ENCODE assay signal across 1 cellular context in the genomic region with DNA sequence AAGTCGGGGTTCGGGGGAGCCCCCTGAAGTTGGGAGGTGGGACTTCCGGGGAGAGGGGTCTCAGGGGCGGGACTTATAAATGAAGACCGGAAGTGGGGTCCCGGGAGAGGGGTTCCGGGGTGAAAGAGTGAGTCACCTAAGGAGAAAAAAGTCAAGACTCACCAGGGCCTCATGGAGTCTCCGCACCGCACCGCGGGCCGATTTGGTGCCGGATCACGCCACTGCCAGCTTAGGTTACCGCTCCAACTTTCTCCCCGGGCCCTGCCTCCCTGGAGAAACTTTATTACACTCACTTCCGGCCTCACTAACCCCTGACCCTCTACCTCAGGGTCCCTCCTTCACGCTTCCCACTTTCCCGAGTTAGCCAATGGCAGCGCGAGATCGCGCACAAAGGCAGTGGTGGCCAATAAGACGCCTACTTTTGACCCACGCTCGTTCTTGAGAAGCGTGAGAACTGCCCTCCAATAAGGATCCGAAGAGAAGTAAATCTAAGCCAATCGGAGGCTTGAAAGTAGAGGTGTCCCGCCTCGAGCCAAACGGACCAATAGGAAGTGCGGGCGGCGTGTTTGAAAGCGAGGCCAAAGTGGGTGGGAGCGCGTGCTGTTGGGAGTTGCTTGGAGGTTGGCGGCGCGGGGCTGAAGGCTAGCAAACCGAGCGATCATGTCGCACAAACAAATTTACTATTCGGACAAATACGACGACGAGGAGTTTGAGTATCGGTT.
TF ChIP-seq lines count a peak whose summit lies in the region.

TSS of gene CKS1B (plus strand) at position 596 of the 722 bp plus-strand sequence. CDS start at position 661, 65 bp downstream.

TF ChIP-seq in HEK293, 187 proteins besides CTCF, POLR2A, EP300 and RAD21 (continued from another document and continues in another):
- TF ChIP-seq, protein P1, sequence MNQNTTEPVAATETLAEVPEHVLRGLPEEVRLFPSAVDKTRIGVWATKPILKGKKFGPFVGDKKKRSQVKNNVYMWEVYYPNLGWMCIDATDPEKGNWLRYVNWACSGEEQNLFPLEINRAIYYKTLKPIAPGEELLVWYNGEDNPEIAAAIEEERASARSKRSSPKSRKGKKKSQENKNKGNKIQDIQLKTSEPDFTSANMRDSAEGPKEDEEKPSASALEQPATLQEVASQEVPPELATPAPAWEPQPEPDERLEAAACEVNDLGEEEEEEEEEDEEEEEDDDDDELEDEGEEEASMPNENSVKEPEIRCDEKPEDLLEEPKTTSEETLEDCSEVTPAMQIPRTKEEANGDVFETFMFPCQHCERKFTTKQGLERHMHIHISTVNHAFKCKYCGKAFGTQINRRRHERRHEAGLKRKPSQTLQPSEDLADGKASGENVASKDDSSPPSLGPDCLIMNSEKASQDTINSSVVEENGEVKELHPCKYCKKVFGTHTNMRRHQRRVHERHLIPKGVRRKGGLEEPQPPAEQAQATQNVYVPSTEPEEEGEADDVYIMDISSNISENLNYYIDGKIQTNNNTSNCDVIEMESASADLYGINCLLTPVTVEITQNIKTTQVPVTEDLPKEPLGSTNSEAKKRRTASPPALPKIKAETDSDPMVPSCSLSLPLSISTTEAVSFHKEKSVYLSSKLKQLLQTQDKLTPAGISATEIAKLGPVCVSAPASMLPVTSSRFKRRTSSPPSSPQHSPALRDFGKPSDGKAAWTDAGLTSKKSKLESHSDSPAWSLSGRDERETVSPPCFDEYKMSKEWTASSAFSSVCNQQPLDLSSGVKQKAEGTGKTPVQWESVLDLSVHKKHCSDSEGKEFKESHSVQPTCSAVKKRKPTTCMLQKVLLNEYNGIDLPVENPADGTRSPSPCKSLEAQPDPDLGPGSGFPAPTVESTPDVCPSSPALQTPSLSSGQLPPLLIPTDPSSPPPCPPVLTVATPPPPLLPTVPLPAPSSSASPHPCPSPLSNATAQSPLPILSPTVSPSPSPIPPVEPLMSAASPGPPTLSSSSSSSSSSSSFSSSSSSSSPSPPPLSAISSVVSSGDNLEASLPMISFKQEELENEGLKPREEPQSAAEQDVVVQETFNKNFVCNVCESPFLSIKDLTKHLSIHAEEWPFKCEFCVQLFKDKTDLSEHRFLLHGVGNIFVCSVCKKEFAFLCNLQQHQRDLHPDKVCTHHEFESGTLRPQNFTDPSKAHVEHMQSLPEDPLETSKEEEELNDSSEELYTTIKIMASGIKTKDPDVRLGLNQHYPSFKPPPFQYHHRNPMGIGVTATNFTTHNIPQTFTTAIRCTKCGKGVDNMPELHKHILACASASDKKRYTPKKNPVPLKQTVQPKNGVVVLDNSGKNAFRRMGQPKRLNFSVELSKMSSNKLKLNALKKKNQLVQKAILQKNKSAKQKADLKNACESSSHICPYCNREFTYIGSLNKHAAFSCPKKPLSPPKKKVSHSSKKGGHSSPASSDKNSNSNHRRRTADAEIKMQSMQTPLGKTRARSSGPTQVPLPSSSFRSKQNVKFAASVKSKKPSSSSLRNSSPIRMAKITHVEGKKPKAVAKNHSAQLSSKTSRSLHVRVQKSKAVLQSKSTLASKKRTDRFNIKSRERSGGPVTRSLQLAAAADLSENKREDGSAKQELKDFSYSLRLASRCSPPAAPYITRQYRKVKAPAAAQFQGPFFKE (tag by site-specific recombination; IDR thresholded peaks at IDR 0.05; ENCODE audit: borderline replicate concordance) = no peak
- TF ChIP-seq ZNF433 (tag by site-specific recombination; IDR thresholded peaks at IDR 0.05; ENCODE audit: low read depth) = no peak
- TF ChIP-seq, protein P2, sequence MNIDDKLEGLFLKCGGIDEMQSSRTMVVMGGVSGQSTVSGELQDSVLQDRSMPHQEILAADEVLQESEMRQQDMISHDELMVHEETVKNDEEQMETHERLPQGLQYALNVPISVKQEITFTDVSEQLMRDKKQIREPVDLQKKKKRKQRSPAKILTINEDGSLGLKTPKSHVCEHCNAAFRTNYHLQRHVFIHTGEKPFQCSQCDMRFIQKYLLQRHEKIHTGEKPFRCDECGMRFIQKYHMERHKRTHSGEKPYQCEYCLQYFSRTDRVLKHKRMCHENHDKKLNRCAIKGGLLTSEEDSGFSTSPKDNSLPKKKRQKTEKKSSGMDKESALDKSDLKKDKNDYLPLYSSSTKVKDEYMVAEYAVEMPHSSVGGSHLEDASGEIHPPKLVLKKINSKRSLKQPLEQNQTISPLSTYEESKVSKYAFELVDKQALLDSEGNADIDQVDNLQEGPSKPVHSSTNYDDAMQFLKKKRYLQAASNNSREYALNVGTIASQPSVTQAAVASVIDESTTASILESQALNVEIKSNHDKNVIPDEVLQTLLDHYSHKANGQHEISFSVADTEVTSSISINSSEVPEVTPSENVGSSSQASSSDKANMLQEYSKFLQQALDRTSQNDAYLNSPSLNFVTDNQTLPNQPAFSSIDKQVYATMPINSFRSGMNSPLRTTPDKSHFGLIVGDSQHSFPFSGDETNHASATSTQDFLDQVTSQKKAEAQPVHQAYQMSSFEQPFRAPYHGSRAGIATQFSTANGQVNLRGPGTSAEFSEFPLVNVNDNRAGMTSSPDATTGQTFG (tag by site-specific recombination; IDR thresholded peaks at IDR 0.05; ENCODE audit: borderline replicate concordance) = no peak
- TF ChIP-seq BCL6B (tag by site-specific recombination; IDR thresholded peaks at IDR 0.05) = no peak
- TF ChIP-seq PRDM10 (tag by site-specific recombination; IDR thresholded peaks at IDR 0.05) = peak; percentile 13; the same call in 1 of the 2 replicates
- TF ChIP-seq ZNF274 (IDR thresholded peaks at IDR 0.05; ENCODE audit: low read length) = no peak
- no peak for TF ChIP-seq ZNF274 (tag by site-specific recombination; IDR thresholded peaks at IDR 0.05; ENCODE audit: borderline replicate concordance)
- TF ChIP-seq ZNF19 (tag by site-specific recombination; IDR thresholded peaks at IDR 0.05; ENCODE audit: low read depth) = no peak
- no peak for TF ChIP-seq ZIC2 (tag by site-specific recombination; IDR thresholded peaks at IDR 0.05)
- TF ChIP-seq HOXA7 (CRISPR knock-in tag; IDR thresholded peaks at IDR 0.05; ENCODE audit: borderline replicate concordance) = no peak
- peak; percentile 92 for TF ChIP-seq ZNF335 (tag by site-specific recombination; conservative IDR thresholded peaks at IDR 0.05)
- no peak for TF ChIP-seq ZNF10 (tag by site-specific recombination; IDR thresholded peaks at IDR 0.05)
- TF ChIP-seq ZBTB6 (tag by site-specific recombination; IDR thresholded peaks at IDR 0.05) = 0 out of 2 replicates have a peak, but pooled peaks have one; percentile 9
- TF ChIP-seq, protein P3, sequence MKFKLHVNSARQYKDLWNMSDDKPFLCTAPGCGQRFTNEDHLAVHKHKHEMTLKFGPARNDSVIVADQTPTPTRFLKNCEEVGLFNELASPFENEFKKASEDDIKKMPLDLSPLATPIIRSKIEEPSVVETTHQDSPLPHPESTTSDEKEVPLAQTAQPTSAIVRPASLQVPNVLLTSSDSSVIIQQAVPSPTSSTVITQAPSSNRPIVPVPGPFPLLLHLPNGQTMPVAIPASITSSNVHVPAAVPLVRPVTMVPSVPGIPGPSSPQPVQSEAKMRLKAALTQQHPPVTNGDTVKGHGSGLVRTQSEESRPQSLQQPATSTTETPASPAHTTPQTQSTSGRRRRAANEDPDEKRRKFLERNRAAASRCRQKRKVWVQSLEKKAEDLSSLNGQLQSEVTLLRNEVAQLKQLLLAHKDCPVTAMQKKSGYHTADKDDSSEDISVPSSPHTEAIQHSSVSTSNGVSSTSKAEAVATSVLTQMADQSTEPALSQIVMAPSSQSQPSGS (tag by site-specific recombination; IDR thresholded peaks at IDR 0.05; ENCODE audit: low read depth) = no peak
- TF ChIP-seq ZBTB7A (tag by site-specific recombination; IDR thresholded peaks at IDR 0.05; ENCODE audit: low read depth) = peak; percentile 99
- TF ChIP-seq ZNF37A (tag by site-specific recombination; IDR thresholded peaks at IDR 0.05) = no peak
- TF ChIP-seq ZNF398 (tag by site-specific recombination; IDR thresholded peaks at IDR 0.05) = no peak
- TF ChIP-seq, protein P4, sequence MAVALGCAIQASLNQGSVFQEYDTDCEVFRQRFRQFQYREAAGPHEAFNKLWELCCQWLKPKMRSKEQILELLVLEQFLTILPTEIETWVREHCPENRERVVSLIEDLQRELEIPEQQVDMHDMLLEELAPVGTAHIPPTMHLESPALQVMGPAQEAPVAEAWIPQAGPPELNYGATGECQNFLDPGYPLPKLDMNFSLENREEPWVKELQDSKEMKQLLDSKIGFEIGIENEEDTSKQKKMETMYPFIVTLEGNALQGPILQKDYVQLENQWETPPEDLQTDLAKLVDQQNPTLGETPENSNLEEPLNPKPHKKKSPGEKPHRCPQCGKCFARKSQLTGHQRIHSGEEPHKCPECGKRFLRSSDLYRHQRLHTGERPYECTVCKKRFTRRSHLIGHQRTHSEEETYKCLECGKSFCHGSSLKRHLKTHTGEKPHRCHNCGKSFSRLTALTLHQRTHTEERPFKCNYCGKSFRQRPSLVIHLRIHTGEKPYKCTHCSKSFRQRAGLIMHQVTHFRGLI (tag by site-specific recombination; IDR thresholded peaks at IDR 0.05) = no peak
- TF ChIP-seq, protein P5, sequence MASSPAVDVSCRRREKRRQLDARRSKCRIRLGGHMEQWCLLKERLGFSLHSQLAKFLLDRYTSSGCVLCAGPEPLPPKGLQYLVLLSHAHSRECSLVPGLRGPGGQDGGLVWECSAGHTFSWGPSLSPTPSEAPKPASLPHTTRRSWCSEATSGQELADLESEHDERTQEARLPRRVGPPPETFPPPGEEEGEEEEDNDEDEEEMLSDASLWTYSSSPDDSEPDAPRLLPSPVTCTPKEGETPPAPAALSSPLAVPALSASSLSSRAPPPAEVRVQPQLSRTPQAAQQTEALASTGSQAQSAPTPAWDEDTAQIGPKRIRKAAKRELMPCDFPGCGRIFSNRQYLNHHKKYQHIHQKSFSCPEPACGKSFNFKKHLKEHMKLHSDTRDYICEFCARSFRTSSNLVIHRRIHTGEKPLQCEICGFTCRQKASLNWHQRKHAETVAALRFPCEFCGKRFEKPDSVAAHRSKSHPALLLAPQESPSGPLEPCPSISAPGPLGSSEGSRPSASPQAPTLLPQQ (tag by site-specific recombination; IDR thresholded peaks at IDR 0.05) = no peak; the same call in 1 of the 2 replicates
- TF ChIP-seq ZNF510 (tag by site-specific recombination; IDR thresholded peaks at IDR 0.05; ENCODE audit: insufficient replicate concordance) = no peak
